8 cellular contexts compared by ENCODE assay signal in the genomic region with DNA sequence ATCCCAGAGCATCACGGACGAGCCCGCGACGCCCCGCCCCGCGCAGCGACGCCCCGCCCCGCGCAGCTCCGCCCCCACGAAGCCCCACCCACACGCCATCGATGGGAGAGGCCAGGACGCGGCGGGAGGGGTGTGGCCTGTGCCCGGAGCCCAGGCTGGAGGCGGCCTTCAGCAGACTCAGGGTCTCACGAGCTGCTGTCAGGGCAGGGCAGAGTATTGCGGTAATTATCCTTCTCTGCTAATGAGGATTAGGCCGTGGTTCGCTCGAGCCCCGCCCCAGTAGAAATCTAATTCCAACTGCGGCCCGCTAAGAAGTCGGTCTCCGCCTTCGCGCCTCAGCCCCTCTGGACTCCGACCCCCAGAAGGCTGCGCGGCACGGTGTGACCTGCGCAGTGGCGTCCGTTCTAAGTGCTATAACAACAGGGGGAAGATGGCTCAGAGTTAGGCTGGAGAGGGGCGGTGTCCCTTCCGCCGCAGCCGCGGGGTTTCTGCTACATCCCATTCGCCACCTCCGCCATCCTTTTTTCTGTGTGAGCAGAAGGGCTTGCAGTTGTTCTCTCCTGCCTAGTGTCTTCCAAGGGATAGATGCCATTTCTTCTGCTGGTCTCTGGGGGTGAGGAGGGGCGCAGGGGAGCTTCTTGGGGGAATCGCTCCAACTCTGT. TPM values are rescaled to one million over a fixed set of nuclear protein-coding genes. Genes with fewer than 3 reads are reported as not detected.
DNase-seq lines count a peak whose midpoint lies in the region; ATAC-seq and TF ChIP-seq lines count a peak whose summit lies in the region.

No MANE protein-coding gene starts in this region.

- H3K4me3 Mint-ChIP-seq in stimulated activated naive CD8-positive, alpha-beta T cell treated with anti-CD3 and anti-CD28 coated beads, Interleukin-15, amount 100 ng/mL, for 72 hours, result peak overlapping the region; percentile 97 to 99

- peaks cover 32% of the 10 kb centered on the region for H3K4me1 Mint-ChIP-seq in stimulated activated naive CD8-positive, alpha-beta T cell treated with anti-CD3 and anti-CD28 coated beads, Interleukin-15, amount 100 ng/mL, for 72 hours

- H3K27me3 Mint-ChIP-seq in stimulated activated naive CD8-positive, alpha-beta T cell treated with anti-CD3 and anti-CD28 coated beads, Interleukin-15, amount 100 ng/mL, for 72 hours, result peaks cover 9% of the 10 kb centered on the region

- H3K27ac ChIP-seq in RWPE2 (ENCODE audit: poor library complexity, severe bottlenecking) (peak overlapping the region; percentile 69), neural cell (ENCODE audit: low read length) (peak overlapping the region; percentile 95)

- peak overlapping the region; percentile 92 for H3K4me3 ChIP-seq in H7 (ENCODE audit: insufficient read depth, low read depth, low read length)
- peak overlapping the region; percentile 91 for H3K4me3 ChIP-seq in Loucy (ENCODE audit: low read length, poor library complexity, severe bottlenecking)
- H3K4me3 ChIP-seq in RWPE2 (ENCODE audit: severe bottlenecking), result peak overlapping the region; percentile 64
- H3K4me3 ChIP-seq in fibroblast of villous mesenchyme (ENCODE audit: low read depth, low read length), result peak overlapping the region; percentile 93
- peak overlapping the region; percentile 83 for H3K4me3 ChIP-seq in neural cell (ENCODE audit: low read length)

- peak; percentile 97 for ATAC-seq in RWPE2 (ENCODE audit: low read depth)
- peak; percentile 96 for ATAC-seq in stimulated activated naive CD8-positive, alpha-beta T cell treated with anti-CD3 and anti-CD28 coated beads, Interleukin-15, amount 100 ng/mL, for 72 hours

- peaks cover 41% of the 10 kb centered on the region for H4K20me1 ChIP-seq in Loucy (ENCODE audit: insufficient read depth, low read length, poor library complexity, severe bottlenecking)
- peaks cover 7% of the 10 kb centered on the region for H4K20me1 ChIP-seq in neural cell (ENCODE audit: insufficient read depth)

- no peak for TF ChIP-seq RAD21 in neural cell (conservative IDR thresholded peaks at IDR 0.05)

- peak overlapping the region; percentile 92 to 97 for H3K27ac Mint-ChIP-seq in stimulated activated naive CD8-positive, alpha-beta T cell treated with anti-CD3 and anti-CD28 coated beads, Interleukin-15, amount 100 ng/mL, for 72 hours

- H3K36me3 ChIP-seq in H7 (replicated peaks; ENCODE audit: control insufficient read depth, insufficient read depth, low read length) (no peaks in the 10 kb centered on the region), Loucy (ENCODE audit: insufficient read depth, low read length) (no peaks in the 10 kb centered on the region), RWPE2 (ENCODE audit: low read depth) (0 out of 2 replicates have a peak, but pooled peaks cover 3% of the 10 kb centered on the region), neural cell (ENCODE audit: insufficient read depth, low read length) (peaks cover 4% of the 10 kb centered on the region)

- H2AFZ ChIP-seq in Loucy (ENCODE audit: low read length), result peak overlapping the region; percentile 98
- peak overlapping the region; percentile 58 for H2AFZ ChIP-seq in neural cell (ENCODE audit: low read depth, low read length)

- peaks cover 44% of the 10 kb centered on the region for H3K79me2 ChIP-seq in Loucy (ENCODE audit: insufficient read depth, low read length)
- H3K79me2 ChIP-seq in neural cell (replicated peaks; ENCODE audit: insufficient read depth, low read length), result peaks cover 40% of the 10 kb centered on the region

- H3F3A ChIP-seq in Loucy (ENCODE audit: low read depth) (no peaks in the 10 kb centered on the region), neural cell (ENCODE audit: insufficient read depth, low read length, poor library complexity, severe bottlenecking) (peaks cover 3% of the 10 kb centered on the region)

- H3K9ac ChIP-seq in Loucy (ENCODE audit: low read depth, low read length, poor library complexity, severe bottlenecking) (peak overlapping the region; percentile 84), neural cell (ENCODE audit: low read length) (peak overlapping the region; percentile 87)

- H3K4me1 ChIP-seq in Loucy (ENCODE audit: insufficient read depth, low read length, poor library complexity, severe bottlenecking) (peaks cover 40% of the 10 kb centered on the region), RWPE2 (ENCODE audit: insufficient read depth, poor library complexity, severe bottlenecking) (peaks cover 15% of the 10 kb centered on the region)

- TF ChIP-seq CTCF in Loucy (conservative IDR thresholded peaks at IDR 0.05; ENCODE audit: low read length), result no peak
- no peak for TF ChIP-seq CTCF in RWPE2 (IDR thresholded peaks at IDR 0.05; ENCODE audit: poor library complexity, severe bottlenecking)
- TF ChIP-seq CTCF in fibroblast of villous mesenchyme (IDR thresholded peaks at IDR 0.05; ENCODE audit: insufficient read depth, low read depth, low read length), result no peak
- TF ChIP-seq CTCF in neural cell (IDR thresholded peaks at IDR 0.05; ENCODE audit: poor library complexity, severe bottlenecking), result no peak

- no peaks in the 10 kb centered on the region for H3K9me2 ChIP-seq in Loucy (replicated peaks; ENCODE audit: low read depth, low read length)
- no peaks in the 10 kb centered on the region for H3K9me2 ChIP-seq in neural cell (ENCODE audit: insufficient read depth, low read length)

- no peak for TF ChIP-seq EP300 in neural cell (conservative IDR thresholded peaks at IDR 0.05; ENCODE audit: poor library complexity, severe bottlenecking)

- DNase-seq in ELR (ENCODE audit: low read depth) (peak; percentile 97), H7 (peak; percentile 95), RWPE2 (ENCODE audit: low spot score) (peak; percentile 92), fibroblast of villous mesenchyme (ENCODE audit: low read depth) (peak; percentile 95)
- peak; percentile 96 for DNase-seq in activated effector memory CD4-positive, alpha-beta T cell treated with anti-CD3 and anti-CD28 coated beads, Interleukin-2, amount 50 U/mL, for 16 hours
- peak; percentile 91 to 93 for DNase-seq in stimulated activated naive CD8-positive, alpha-beta T cell treated with anti-CD3 and anti-CD28 coated beads, Interleukin-15, amount 100 ng/mL, for 72 hours

- H3K4me2 ChIP-seq in Loucy (ENCODE audit: low read depth, low read length, poor library complexity, severe bottlenecking) (peak overlapping the region; percentile 77), neural cell (ENCODE audit: low read length) (peak overlapping the region; percentile 79)

- no peaks in the 10 kb centered on the region for H3K27me3 ChIP-seq in H7 (ENCODE audit: control insufficient read depth, insufficient read depth, low read length)
- no peaks in the 10 kb centered on the region for H3K27me3 ChIP-seq in Loucy (ENCODE audit: insufficient read depth, low read length, poor library complexity, severe bottlenecking)
- H3K27me3 ChIP-seq in RWPE2 (ENCODE audit: insufficient read depth, poor library complexity, severe bottlenecking), result no peaks in the 10 kb centered on the region
- no peaks in the 10 kb centered on the region for H3K27me3 ChIP-seq in neural cell (ENCODE audit: insufficient read depth, low read depth, low read length)

- H3K9me3 ChIP-seq in Loucy (ENCODE audit: insufficient read depth, low read depth, low read length) (no peaks in the 10 kb centered on the region), RWPE2 (ENCODE audit: severe bottlenecking) (no peaks in the 10 kb centered on the region), neural cell (ENCODE audit: low read length) (peaks cover 12% of the 10 kb centered on the region)

- peaks cover 14 to 20% of the 10 kb centered on the region in 2 donors for H3K9me3 Mint-ChIP-seq in stimulated activated naive CD8-positive, alpha-beta T cell treated with anti-CD3 and anti-CD28 coated beads, Interleukin-15, amount 100 ng/mL, for 72 hours

TF ChIP-seq in neural cell, 6 proteins besides CTCF, POLR2A, EP300 and RAD21:
- TF ChIP-seq TAF1 (IDR thresholded peaks at IDR 0.05; ENCODE audit: low read depth) (peak; percentile 45), MXI1 (conservative IDR thresholded peaks at IDR 0.05; ENCODE audit: poor library complexity, severe bottlenecking) (no peak), EZH2 (IDR thresholded peaks at IDR 0.05; ENCODE audit: borderline replicate concordance, insufficient read depth, low read length, poor library complexity, severe bottlenecking) (no peak), POLR2AphosphoS5 (IDR thresholded peaks at IDR 0.05) (peak; percentile 48), SMC3 (conservative IDR thresholded peaks at IDR 0.05; ENCODE audit: poor library complexity) (no peak)
- TF ChIP-seq, protein P1, sequence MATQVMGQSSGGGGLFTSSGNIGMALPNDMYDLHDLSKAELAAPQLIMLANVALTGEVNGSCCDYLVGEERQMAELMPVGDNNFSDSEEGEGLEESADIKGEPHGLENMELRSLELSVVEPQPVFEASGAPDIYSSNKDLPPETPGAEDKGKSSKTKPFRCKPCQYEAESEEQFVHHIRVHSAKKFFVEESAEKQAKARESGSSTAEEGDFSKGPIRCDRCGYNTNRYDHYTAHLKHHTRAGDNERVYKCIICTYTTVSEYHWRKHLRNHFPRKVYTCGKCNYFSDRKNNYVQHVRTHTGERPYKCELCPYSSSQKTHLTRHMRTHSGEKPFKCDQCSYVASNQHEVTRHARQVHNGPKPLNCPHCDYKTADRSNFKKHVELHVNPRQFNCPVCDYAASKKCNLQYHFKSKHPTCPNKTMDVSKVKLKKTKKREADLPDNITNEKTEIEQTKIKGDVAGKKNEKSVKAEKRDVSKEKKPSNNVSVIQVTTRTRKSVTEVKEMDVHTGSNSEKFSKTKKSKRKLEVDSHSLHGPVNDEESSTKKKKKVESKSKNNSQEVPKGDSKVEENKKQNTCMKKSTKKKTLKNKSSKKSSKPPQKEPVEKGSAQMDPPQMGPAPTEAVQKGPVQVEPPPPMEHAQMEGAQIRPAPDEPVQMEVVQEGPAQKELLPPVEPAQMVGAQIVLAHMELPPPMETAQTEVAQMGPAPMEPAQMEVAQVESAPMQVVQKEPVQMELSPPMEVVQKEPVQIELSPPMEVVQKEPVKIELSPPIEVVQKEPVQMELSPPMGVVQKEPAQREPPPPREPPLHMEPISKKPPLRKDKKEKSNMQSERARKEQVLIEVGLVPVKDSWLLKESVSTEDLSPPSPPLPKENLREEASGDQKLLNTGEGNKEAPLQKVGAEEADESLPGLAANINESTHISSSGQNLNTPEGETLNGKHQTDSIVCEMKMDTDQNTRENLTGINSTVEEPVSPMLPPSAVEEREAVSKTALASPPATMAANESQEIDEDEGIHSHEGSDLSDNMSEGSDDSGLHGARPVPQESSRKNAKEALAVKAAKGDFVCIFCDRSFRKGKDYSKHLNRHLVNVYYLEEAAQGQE (IDR thresholded peaks at IDR 0.05; ENCODE audit: borderline replicate concordance), result no peak

RNA-seq across cellular contexts. Expression of a gene that starts 0.3 kb away (rescaled TPM):
- 20.0 and 27.5 TPM in 2 replicates for total RNA-seq in H7 (2014; rRNA removed; shearing (Covaris generic))
- 18.4 and 23.3 TPM in 2 replicates for total RNA-seq in fibroblast of villous mesenchyme
- 92.8 and 99.2 TPM in 2 replicates for polyA plus RNA-seq in neural cell
- polyA minus RNA-seq in neural cell, result 58.2 and 63.3 TPM in 2 replicates

RNA-seq across cellular contexts. Expression of a gene that starts 46.3 kb away (rescaled TPM):
- total RNA-seq in H7 (2014; rRNA removed; shearing (Covaris generic)), result 12.1 and 13.3 TPM in 2 replicates
- total RNA-seq in fibroblast of villous mesenchyme, result 8.2 and 10.3 TPM in 2 replicates
- polyA plus RNA-seq in neural cell, result 19.7 and 36.9 TPM in 2 replicates
- polyA minus RNA-seq in neural cell, result 10.1 and 10.5 TPM in 2 replicates

Comparison
In these comparisons a context has a peak if more than half of its experiments do, and no peak if none do; other contexts are left out.
1. Peak in every context shown above with its lines: DNase-seq, ATAC-seq, H3K4me3 ChIP-seq and H3K27ac ChIP-seq.